In genomic region chr11:72681226-72682153, GRCh38 we compare ENCODE assay signal across 12 cellular contexts. TPM values are rescaled to one million over a fixed set of nuclear protein-coding genes. Genes with fewer than 3 reads are reported as not detected.
A peak's percentile ranks its signal among the peaks of the same experiment; 100 is the strongest.
DNase-seq lines count a peak whose midpoint lies in the region; ATAC-seq and TF ChIP-seq lines count a peak whose summit lies in the region.
"Had no signal": no experiment of that assay in that cellular context is flagged by ENCODE, and none has a peak within 500 bp of the region (broad histone marks: within the 10 kb centered on the region; RNA-seq: fewer than 3 reads in every experiment).

No MANE protein-coding gene starts in this region.

- no peak overlapping the region for H2AFZ ChIP-seq in GM23338
- no peak overlapping the region for H2AFZ ChIP-seq in MM.1S (ENCODE audit: low read length)

- in situ Hi-C loops in GM13976 (cut with MboI; ENCODE audit: low sequenced_read_pairs, unreplicated experiment), result no loop called here

- H3K4me3 Mint-ChIP-seq in GM23338, result no peak overlapping the region

- no peak overlapping the region for H3K18ac ChIP-seq in mesendoderm (ENCODE audit: low read length)

- no peaks in the 10 kb centered on the region for H3K9me2 ChIP-seq in GM23338 (ENCODE audit: insufficient read depth)
- no peaks in the 10 kb centered on the region for H3K9me2 ChIP-seq in MM.1S (replicated peaks; ENCODE audit: insufficient read depth, low read length)

- H2AK5ac ChIP-seq in mesendoderm (ENCODE audit: low read length), result peak overlapping the region; percentile 73

- no peak overlapping the region for H3K4ac ChIP-seq in mesendoderm (ENCODE audit: low read depth, low read length)

- DNase-seq in AG20443 (ENCODE audit: low spot score) (peak; percentile 36), GM23338 (ENCODE audit: low spot score) (no peak), caudate nucleus (lab: John Stamatoyannopoulos, UW) (peak in 50 of 61 donors; percentile 17 to 92 (median 60)), mesendoderm (peak; percentile 45), GM13976 (ENCODE audit: low spot score) (no peak), MM.1S (no peak), tibial artery (no peak), NOMO-1 treated with dmso at 0.1 percent for 144 hours (lab: John Stamatoyannopoulos, UW; ENCODE audit: unreplicated experiment) (no peak)
- DNase-seq: left ventricle myocardium inferior; NCI-H446; pancreas; stimulated activated CD8-positive, alpha-beta memory T cell treated with anti-CD3 and anti-CD28 coated beads, Interleukin-4, amount 100 ng/mL, for 48 hours had no signal

- intact Hi-C loops in tibial artery (cut with DNase I; ENCODE audit: low total_unique reads), result loop anchor here (5.0 kb wide), 1 partner anchor 209 kb away; no protein-coding TSS in a partner anchor

- H3K4me1 Mint-ChIP-seq in GM23338, result peaks cover 20% of the 10 kb centered on the region

- no peak overlapping the region for H2BK15ac ChIP-seq in mesendoderm (replicated peaks; ENCODE audit: low read depth)

- H3K36me3 ChIP-seq in GM23338 (ENCODE audit: insufficient read depth), result no peaks in the 10 kb centered on the region
- H3K36me3 ChIP-seq in mesendoderm (ENCODE audit: control insufficient read depth, insufficient read depth, low read length), result no peaks in the 10 kb centered on the region
- no peaks in the 10 kb centered on the region for H3K36me3 ChIP-seq in MM.1S (replicated peaks; ENCODE audit: insufficient read depth, low read length)
- H3K36me3 ChIP-seq in tibial artery, result peaks cover 0 to 20% (median 9%) of the 10 kb centered on the region in 3 donors
- H3K36me3 ChIP-seq: pancreas had no signal

- H3K9me3 ChIP-seq in MM.1S (replicated peaks; ENCODE audit: insufficient read depth, low read length) (no peaks in the 10 kb centered on the region), tibial artery (no peaks in the 10 kb centered on the region)
- H3K9me3 ChIP-seq: left ventricle myocardium inferior, pancreas had no signal

- H3K4me1 ChIP-seq in GM23338 (ENCODE audit: insufficient read depth) (peaks cover 6% of the 10 kb centered on the region), mesendoderm (ENCODE audit: control insufficient read depth, low read depth, low read length) (peaks cover 33% of the 10 kb centered on the region), MM.1S (ENCODE audit: low read length) (no peaks in the 10 kb centered on the region), tibial artery (peaks cover 0 to 10% (median 0%) of the 10 kb centered on the region in 4 donors)
- H3K4me1 ChIP-seq: pancreas had no signal

- no peak overlapping the region for H3K27ac ChIP-seq in GM23338 (ENCODE audit: low read depth)
- H3K27ac ChIP-seq in caudate nucleus (ENCODE audit: low read depth, low read length), result peak overlapping the region; percentile 86
- H3K27ac ChIP-seq in mesendoderm (ENCODE audit: low read depth, low read length), result no peak overlapping the region
- H3K27ac ChIP-seq in MM.1S (ENCODE audit: low read length), result no peak overlapping the region
- no peak overlapping the region for H3K27ac ChIP-seq in tibial artery
- H3K27ac ChIP-seq: left ventricle myocardium inferior, pancreas had no signal

- H4K20me1 ChIP-seq in GM23338 (replicated peaks; ENCODE audit: insufficient read depth) (0 out of 2 replicates have a peak, but pooled peaks cover 5% of the 10 kb centered on the region), MM.1S (ENCODE audit: insufficient read depth, low read length) (0 out of 2 replicates have a peak, but pooled peaks cover 4% of the 10 kb centered on the region)

- H3F3A ChIP-seq in GM23338 (replicated peaks; ENCODE audit: low read depth) (no peaks in the 10 kb centered on the region), MM.1S (ENCODE audit: insufficient read depth, low read length) (no peaks in the 10 kb centered on the region)

- no peaks in the 10 kb centered on the region for H3K9me3 Mint-ChIP-seq in GM23338

- H3K4me2 ChIP-seq in GM23338, result no peak overlapping the region
- H3K4me2 ChIP-seq in mesendoderm (ENCODE audit: low read length), result no peak overlapping the region
- no peak overlapping the region for H3K4me2 ChIP-seq in MM.1S (ENCODE audit: low read depth, low read length)

- H3K56ac ChIP-seq in mesendoderm (ENCODE audit: low read length), result peak overlapping the region; percentile 62

- TF ChIP-seq CTCF in GM23338 (conservative IDR thresholded peaks at IDR 0.05; ENCODE audit: low read depth in 2 of 2) (no peak), GM13976 (IDR thresholded peaks at IDR 0.05; ENCODE audit: borderline replicate concordance, control extremely low read depth, extremely low read depth, insufficient read depth, missing control alignments) (no peak), MM.1S (IDR thresholded peaks at IDR 0.05; ENCODE audit: low read length) (no peak), tibial artery (IDR thresholded peaks at IDR 0.05) (no peak)

- WGBS in mesendoderm (ENCODE audit: extremely low coverage, insufficient coverage, low lambda C conversion rate), result no CpG with 5 or more reads among the region's 17 CpGs

- H3K79me1 ChIP-seq in mesendoderm (ENCODE audit: low read length), result no peaks in the 10 kb centered on the region

- H2BK120ac ChIP-seq in mesendoderm (ENCODE audit: low read depth, low read length), result no peak overlapping the region

- H3K23ac ChIP-seq in mesendoderm (ENCODE audit: low read length), result no peak overlapping the region

- no peak overlapping the region for H3K27ac Mint-ChIP-seq in GM23338

- no peaks in the 10 kb centered on the region for H3K79me2 ChIP-seq in GM23338 (replicated peaks; ENCODE audit: insufficient read depth)
- no peaks in the 10 kb centered on the region for H3K79me2 ChIP-seq in mesendoderm (ENCODE audit: control insufficient read depth, insufficient read depth, low read length)
- no peaks in the 10 kb centered on the region for H3K79me2 ChIP-seq in MM.1S (ENCODE audit: low read length)

- peak overlapping the region; percentile 43 for H2BK5ac ChIP-seq in mesendoderm (ENCODE audit: low read length)

- H3K4me3 ChIP-seq in GM23338, result no peak overlapping the region
- no peak overlapping the region for H3K4me3 ChIP-seq in mesendoderm (ENCODE audit: low read length)
- H3K4me3 ChIP-seq in MM.1S (ENCODE audit: low read length), result no peak overlapping the region
- no peak overlapping the region for H3K4me3 ChIP-seq in tibial artery
- H3K4me3 ChIP-seq: left ventricle myocardium inferior, pancreas had no signal

- H4K5ac ChIP-seq in mesendoderm (ENCODE audit: low read length), result no peak overlapping the region

- H3K27me3 ChIP-seq in GM23338 (ENCODE audit: insufficient read depth) (peaks cover 25% of the 10 kb centered on the region), mesendoderm (ENCODE audit: insufficient read depth, low read length, poor library complexity) (no peaks in the 10 kb centered on the region), MM.1S (replicated peaks; ENCODE audit: insufficient read depth, low read length) (peaks cover 20% of the 10 kb centered on the region), tibial artery (peaks cover 0 to 44% of the 10 kb centered on the region in 2 donors)

- no peak overlapping the region for H4K8ac ChIP-seq in mesendoderm (ENCODE audit: low read depth, low read length)

- peaks cover 3% of the 10 kb centered on the region; the same call in 1 of the 3 replicates for H3K36me3 Mint-ChIP-seq in GM23338 (ENCODE audit: low read depth)

- peaks cover 37% of the 10 kb centered on the region for H3K27me3 Mint-ChIP-seq in GM23338 (ENCODE audit: insufficient read depth, low read depth, poor library complexity)

- H3K9ac ChIP-seq in mesendoderm (ENCODE audit: low read length), result peak overlapping the region; percentile 57
- H3K9ac ChIP-seq in MM.1S (ENCODE audit: low read length), result no peak overlapping the region

- ATAC-seq in GM23338, result no peak

TF ChIP-seq in GM23338, 12 proteins besides CTCF, POLR2A, EP300 and RAD21 (continues in another document):
- no peak for TF ChIP-seq ETS1 (IDR thresholded peaks at IDR 0.05)
- peak; percentile 34 for TF ChIP-seq POLR2AphosphoS5 (IDR thresholded peaks at IDR 0.05; ENCODE audit: low read depth)
- TF ChIP-seq ZNF331 (CRISPR knock-in tag; IDR thresholded peaks at IDR 0.05; ENCODE audit: low read depth), result no peak
- no peak for TF ChIP-seq EZH2phosphoT487 (IDR thresholded peaks at IDR 0.05; ENCODE audit: unreplicated experiment)
- TF ChIP-seq REST (IDR thresholded peaks at IDR 0.05; ENCODE audit: unreplicated experiment), result no peak
- no peak for TF ChIP-seq STAT1 (IDR thresholded peaks at IDR 0.05; ENCODE audit: unreplicated experiment)

RNA-seq across cellular contexts. Expression of gene PDE2A, which starts 7.3 kb away (rescaled TPM):
- total RNA-seq in GM23338 (2014; rRNA removed; shearing (Covaris generic)), result 8.2 and 16.2 TPM in 2 replicates
- 4.1 and 4.3 TPM in 2 replicates for polyA plus RNA-seq in GM23338 (2016; fragmentation: Nextera tagmentation; extraction: Ambion mirVana)
- polyA plus RNA-seq in mesendoderm (2013, experiment 1 of 2), result 3.9 TPM
- polyA plus RNA-seq in mesendoderm (2013, experiment 2 of 2), result 4.0 TPM

Comparison
In these comparisons a context has a peak if more than half of its experiments do, and no peak if none do; other contexts are left out.
1. DNase-seq: peak in AG20443 (single experiment), caudate nucleus (50 of 61) and mesendoderm (single experiment); none in GM23338 (single experiment), GM13976 (single experiment), MM.1S (single experiment), tibial artery (0 of 2) and NOMO-1 treated with dmso at 0.1 percent for 144 hours (single experiment).